13 cellular contexts compared by ENCODE assay signal in genomic region chr11:65642014-65642671, GRCh38. TPM values are rescaled to one million over a fixed set of nuclear protein-coding genes. Genes with fewer than 3 reads are reported as not detected.
A peak's percentile ranks its signal among the peaks of the same experiment; 100 is the strongest.
DNase-seq lines count a peak whose midpoint lies in the region; ATAC-seq lines count a peak whose summit lies in the region.
"Had no signal": no experiment of that assay in that cellular context is flagged by ENCODE, and none has a peak within 500 bp of the region (broad histone marks: within the 10 kb centered on the region; RNA-seq: fewer than 3 reads in every experiment).

No MANE protein-coding gene starts in this region.

- H3K36me3 ChIP-seq in iPS-20b (ENCODE audit: insufficient read depth, low read depth, low read length): no peaks in the 10 kb centered on the region; the same call in 1 of the 2 replicates

- H3K9ac ChIP-seq in iPS-20b (ENCODE audit: low read depth, low read length): peak overlapping the region; percentile 66; the same call in 1 of the 2 replicates

- peak overlapping the region; percentile 63; the same call in 1 of the 2 replicates for H3K4me3 ChIP-seq in iPS-20b (ENCODE audit: low read length)

- no peaks in the 10 kb centered on the region; the same call in 1 of the 2 replicates for H3K27me3 ChIP-seq in iPS-20b (ENCODE audit: insufficient read depth, low read length)
- H3K27me3 ChIP-seq: suprapubic skin had no signal

- DNase-seq in T-helper 2 cell treated with Interferon-gamma antibody and Interleukin-4, amounts not matched to agents 5 μg/mL and 100 μg/mL, for 36 hours (ENCODE audit: low spot score): no peak
- DNase-seq in T-helper 2 cell: no peak
- peak; percentile 42 to 59 for DNase-seq in activated T-cell treated with anti-CD3 and anti-CD28 coated beads, Interleukin-2, amount 50 U/mL, for 48 hours
- DNase-seq in NCI-H2107 treated with DMSO at 0.1 percent for 48 hours (lab: John Stamatoyannopoulos, UW; ENCODE audit: unreplicated experiment): no peak
- DNase-seq in dermis blood vessel endothelial cell: no peak
- DNase-seq: effector CD4-positive, alpha-beta T cell; NCI-H1436 had no signal

- peak overlapping the region; percentile 75 for H3K27ac Mint-ChIP-seq in T-helper 2 cell treated with Interferon-gamma antibody and Interleukin-4, amounts not matched to agents 5 μg/mL and 100 μg/mL, for 36 hours
- peak overlapping the region; percentile 84 for H3K27ac Mint-ChIP-seq in stimulated activated memory B cell treated with anti-CD40 and anti-IgM and Interleukin-4, amounts not matched to agents 10 μg/mL and 1 μg/mL and 100 μg/mL, for 72 hours

- no peaks in the 10 kb centered on the region for H3K9me3 Mint-ChIP-seq in T-helper 2 cell treated with Interferon-gamma antibody and Interleukin-4, amounts not matched to agents 5 μg/mL and 100 μg/mL, for 36 hours
- no peaks in the 10 kb centered on the region for H3K9me3 Mint-ChIP-seq in stimulated activated memory B cell treated with anti-CD40 and anti-IgM and Interleukin-4, amounts not matched to agents 10 μg/mL and 1 μg/mL and 100 μg/mL, for 72 hours

- H3K4me3 Mint-ChIP-seq in T-helper 2 cell treated with Interferon-gamma antibody and Interleukin-4, amounts not matched to agents 5 μg/mL and 100 μg/mL, for 36 hours: peak overlapping the region; percentile 71
- peak overlapping the region; percentile 81 for H3K4me3 Mint-ChIP-seq in stimulated activated memory B cell treated with anti-CD40 and anti-IgM and Interleukin-4, amounts not matched to agents 10 μg/mL and 1 μg/mL and 100 μg/mL, for 72 hours

- H3K36me3 Mint-ChIP-seq in T-helper 2 cell treated with Interferon-gamma antibody and Interleukin-4, amounts not matched to agents 5 μg/mL and 100 μg/mL, for 36 hours (ENCODE audit: low read depth): peaks cover 53% of the 10 kb centered on the region
- H3K36me3 Mint-ChIP-seq in stimulated activated memory B cell treated with anti-CD40 and anti-IgM and Interleukin-4, amounts not matched to agents 10 μg/mL and 1 μg/mL and 100 μg/mL, for 72 hours: peaks cover 61% of the 10 kb centered on the region

- no peaks in the 10 kb centered on the region for H3K9me3 ChIP-seq in iPS-20b (ENCODE audit: insufficient read depth, low read depth, low read length)
- H3K9me3 ChIP-seq: suprapubic skin had no signal

- peaks cover 36% of the 10 kb centered on the region for H3K4me1 Mint-ChIP-seq in T-helper 2 cell treated with Interferon-gamma antibody and Interleukin-4, amounts not matched to agents 5 μg/mL and 100 μg/mL, for 36 hours (ENCODE audit: low read depth)
- H3K4me1 Mint-ChIP-seq in stimulated activated memory B cell treated with anti-CD40 and anti-IgM and Interleukin-4, amounts not matched to agents 10 μg/mL and 1 μg/mL and 100 μg/mL, for 72 hours: peaks cover 66% of the 10 kb centered on the region

- no peak for ATAC-seq in stimulated activated memory B cell treated with anti-CD40 and anti-IgM and Interleukin-4, amounts not matched to agents 10 μg/mL and 1 μg/mL and 100 μg/mL, for 72 hours
- ATAC-seq in HG02840 (IDR thresholded peaks at IDR 0.05; ENCODE audit: low FRiP score, unreplicated experiment): no peak

- H3K27ac ChIP-seq in iPS-20b (ENCODE audit: low read length): no peak overlapping the region
- H3K27ac ChIP-seq: suprapubic skin had no signal

- peaks cover 11% of the 10 kb centered on the region; the same call in 1 of the 2 replicates for H3K4me1 ChIP-seq in iPS-20b (ENCODE audit: insufficient read depth, low read length)

- H3K27me3 Mint-ChIP-seq in T-helper 2 cell treated with Interferon-gamma antibody and Interleukin-4, amounts not matched to agents 5 μg/mL and 100 μg/mL, for 36 hours (ENCODE audit: low read depth): no peaks in the 10 kb centered on the region
- no peaks in the 10 kb centered on the region for H3K27me3 Mint-ChIP-seq in stimulated activated memory B cell treated with anti-CD40 and anti-IgM and Interleukin-4, amounts not matched to agents 10 μg/mL and 1 μg/mL and 100 μg/mL, for 72 hours

RNA-seq across cellular contexts. Expression of gene SIPA1, which starts 4.2 kb away (rescaled TPM):
- total RNA-seq in dermis blood vessel endothelial cell: 72.2 and 102 TPM in 2 replicates

RNA-seq across cellular contexts. Expression of gene RELA, which starts 20.6 kb away (rescaled TPM):
- total RNA-seq in dermis blood vessel endothelial cell: 17.3 and 17.7 TPM in 2 replicates

RNA-seq across cellular contexts. Expression of gene PCNX3, which starts 26.6 kb away (rescaled TPM):
- 18.0 and 34.8 TPM in 2 replicates for total RNA-seq in dermis blood vessel endothelial cell

RNA-seq across cellular contexts. Expression of gene MAP3K11, which starts 28.1 kb away (rescaled TPM):
- total RNA-seq in dermis blood vessel endothelial cell: 118 and 171 TPM in 2 replicates

RNA-seq across cellular contexts. Expression of gene KCNK7, which starts 46.5 kb away (rescaled TPM):
- total RNA-seq in dermis blood vessel endothelial cell: 0.14 and 0.17 TPM in 2 replicates
- total RNA-seq: kidney epithelial cell, RPMI7951 had no signal

Comparison
In these comparisons a context has a peak if more than half of its experiments do, and no peak if none do; other contexts are left out.
1. DNase-seq: peak in activated T-cell treated with anti-CD3 and anti-CD28 coated beads, Interleukin-2, amount 50 U/mL, for 48 hours (2 of 2); none in T-helper 2 cell treated with Interferon-gamma antibody and Interleukin-4, amounts not matched to agents 5 μg/mL and 100 μg/mL, for 36 hours (single experiment), T-helper 2 cell (0 of 5), NCI-H2107 treated with DMSO at 0.1 percent for 48 hours (single experiment) and dermis blood vessel endothelial cell (single experiment).